In genomic region chr7:137656227-137656849, GRCh38 we compare ENCODE assay signal across 8 cellular contexts.
DNase-seq lines count a peak whose midpoint lies in the region; ATAC-seq and TF ChIP-seq lines count a peak whose summit lies in the region.

No MANE protein-coding gene starts in this region.

- no peaks in the 10 kb centered on the region for H3K9me3 ChIP-seq in adipocyte (ENCODE audit: control insufficient read depth, low read length)

- ATAC-seq in SK-N-SH treated with all-trans-retinoic acid at 6 μM for 48 hours (peak; percentile 96), left cardiac atrium (peak; percentile 79 to 85), GM21447 (IDR thresholded peaks at IDR 0.05; ENCODE audit: unreplicated experiment) (no peak)

- H3K9ac ChIP-seq in adipocyte (ENCODE audit: low read length), result peak overlapping the region; percentile 75

- TF ChIP-seq CTCF in HFF-Myc (IDR thresholded peaks at IDR 0.05; ENCODE audit: low read depth, low read length, missing control alignments), result peak; percentile 82

- H3K4me1 ChIP-seq in adipocyte (ENCODE audit: control insufficient read depth, insufficient read depth, low read length), result peaks cover 37% of the 10 kb centered on the region

- DNase-seq in GF-D8 (lab: John Stamatoyannopoulos, UW), result peak; percentile 10
- peak; percentile 35 for DNase-seq in HFF-Myc (ENCODE audit: extremely low read depth, low read depth)
- DNase-seq in NCI-H1092 (lab: John Stamatoyannopoulos, UW), result peak; percentile 70
- peak; percentile 95 for DNase-seq in adipocyte (ENCODE audit: low read depth)
- DNase-seq in left cardiac atrium, result peak; percentile 85
- peak; percentile 61 for DNase-seq in renal cortical epithelial cell (ENCODE audit: low read depth)

- H3K27me3 ChIP-seq in adipocyte (replicated peaks; ENCODE audit: control insufficient read depth, insufficient read depth, low read length), result no peaks in the 10 kb centered on the region

- no peak overlapping the region for H3K4me3 ChIP-seq in HFF-Myc (replicated peaks; ENCODE audit: low read depth, low read length)
- peak overlapping the region; percentile 28 for H3K4me3 ChIP-seq in adipocyte (ENCODE audit: low read length)

- H3K36me3 ChIP-seq in adipocyte (ENCODE audit: control insufficient read depth, insufficient read depth, low read length, severe bottlenecking), result peaks cover 7% of the 10 kb centered on the region

- intact Hi-C loops in left cardiac atrium (cut with DNase I), result loop anchor here (2.0 to 5.0 kb wide), 3 partner anchors 241 to 346 kb away; partner anchors contain the start of gene CREB3L2 (in 1 of the 2)

TF ChIP-seq in SK-N-SH treated with all-trans-retinoic acid at 6 μM for 48 hours, 23 proteins besides CTCF, POLR2A, EP300 and RAD21:
- TF ChIP-seq POU6F1 (CRISPR knock-in tag; IDR thresholded peaks at IDR 0.05; ENCODE audit: borderline replicate concordance, low read depth) (no peak), SNAI2 (CRISPR knock-in tag; IDR thresholded peaks at IDR 0.05) (no peak), PATZ1 (CRISPR knock-in tag; IDR thresholded peaks at IDR 0.05; ENCODE audit: borderline replicate concordance) (no peak), ZC3H10 (CRISPR knock-in tag; IDR thresholded peaks at IDR 0.05) (no peak), PPARA (CRISPR knock-in tag; IDR thresholded peaks at IDR 0.05; ENCODE audit: borderline replicate concordance) (no peak), OSR1 (CRISPR knock-in tag; IDR thresholded peaks at IDR 0.05) (no peak), TSHZ2 (CRISPR knock-in tag; IDR thresholded peaks at IDR 0.05) (no peak), TOX (CRISPR knock-in tag; IDR thresholded peaks at IDR 0.05; ENCODE audit: borderline replicate concordance) (no peak), GLIS3 (CRISPR knock-in tag; IDR thresholded peaks at IDR 0.05) (no peak), CSRNP3 (CRISPR knock-in tag; IDR thresholded peaks at IDR 0.05) (no peak), ZFP30 (CRISPR knock-in tag; IDR thresholded peaks at IDR 0.05) (no peak), BACH2 (CRISPR knock-in tag; IDR thresholded peaks at IDR 0.05; ENCODE audit: borderline replicate concordance) (no peak), ISL1 (CRISPR knock-in tag; IDR thresholded peaks at IDR 0.05) (no peak), ZNF8 (CRISPR knock-in tag; IDR thresholded peaks at IDR 0.05) (no peak), ESRRG (CRISPR knock-in tag; IDR thresholded peaks at IDR 0.05) (no peak), CREB5 (CRISPR knock-in tag; IDR thresholded peaks at IDR 0.05; ENCODE audit: low read depth) (no peak), CSDC2 (CRISPR knock-in tag; IDR thresholded peaks at IDR 0.05) (no peak), ZFP3 (CRISPR knock-in tag; IDR thresholded peaks at IDR 0.05) (no peak), ZNF565 (CRISPR knock-in tag; conservative IDR thresholded peaks at IDR 0.05; ENCODE audit: low read depth) (no peak), ARNTL (CRISPR knock-in tag; IDR thresholded peaks at IDR 0.05; ENCODE audit: borderline replicate concordance, low read depth) (no peak)
TF ChIP-seq in SK-N-SH treated with all-trans-retinoic acid at 6 μM for 48 hours: peak in this region for 0.

Comparison
In these comparisons a context has a peak if more than half of its experiments do, and no peak if none do; other contexts are left out.
1. DNase-seq: peak in every context shown above with its lines; median percentile 95 in adipocyte; 85 in left cardiac atrium; 70 in NCI-H1092; 61 in renal cortical epithelial cell; 35 in HFF-Myc; 10 in GF-D8.